Comparison of ENCODE assay signal across 20 cellular contexts in the genomic region with DNA sequence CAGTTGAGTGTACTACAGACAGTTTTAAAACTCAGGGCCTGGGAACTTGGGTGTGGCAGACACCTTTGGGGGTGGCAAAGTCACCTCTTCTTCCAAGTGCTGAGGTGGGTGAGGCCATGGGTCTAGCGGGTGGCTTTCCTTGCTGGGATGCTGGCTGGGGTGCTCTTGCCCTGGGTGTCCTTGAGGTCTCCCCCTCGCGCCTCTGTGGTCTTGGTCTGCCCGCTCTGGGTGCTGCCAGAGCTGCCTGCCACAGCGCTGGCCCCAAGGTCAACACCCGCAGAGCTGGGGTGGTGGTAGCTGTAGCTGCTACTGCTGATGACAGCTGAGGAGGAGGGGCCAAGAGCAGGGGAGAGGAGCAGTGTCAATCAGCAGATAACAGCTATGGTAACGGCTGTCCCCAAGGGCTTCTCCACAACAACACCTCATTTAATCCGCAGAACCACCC. TPM values are rescaled to one million over a fixed set of nuclear protein-coding genes. Genes with fewer than 3 reads are reported as not detected.
A peak's percentile ranks its signal among the peaks of the same experiment; 100 is the strongest.
DNase-seq lines count a peak whose midpoint lies in the region; ATAC-seq, FAIRE-seq and TF ChIP-seq lines count a peak whose summit lies in the region.
"Had no signal": no experiment of that assay in that cellular context is flagged by ENCODE, and none has a peak within 500 bp of the region (broad histone marks: within the 10 kb centered on the region; RNA-seq: fewer than 3 reads in every experiment).

No MANE protein-coding gene starts in this region.

- ATAC-seq in Right ventricle myocardium inferior (peak; percentile 96), GM12878 (no peak), natural killer cell (peak; percentile 89 to 94 (median 94)), GM18870 (IDR thresholded peaks at IDR 0.05; ENCODE audit: unreplicated experiment) (no peak)
- ATAC-seq: left colon; naive thymus-derived CD8-positive, alpha-beta T cell had no signal

- in situ Hi-C loops in GM12878 (cut with MboI) (no loop called here), HAP-1 (cut with MboI; ENCODE audit: low sequenced_read_pairs) (no loop called here)

- no peak overlapping the region for H2AFZ ChIP-seq in GM12878 (ENCODE audit: control insufficient read depth, low read depth, low read length)
- H2AFZ ChIP-seq: hepatocyte had no signal

- H3K27ac ChIP-seq in right atrium auricular region (peak overlapping the region in 1 of 2 donors; percentile 16), GM12878 (ENCODE audit: control insufficient read depth, insufficient read depth) (no peak overlapping the region), testis (no peak overlapping the region)
- H3K27ac ChIP-seq: esophagus squamous epithelium, hepatocyte, WERI-Rb-1 had no signal

- TF ChIP-seq CTCF in right atrium auricular region (IDR thresholded peaks at IDR 0.05) (no peak), GM12878 (IDR thresholded peaks at IDR 0.05 in 2 of 3, conservative IDR thresholded peaks at IDR 0.05 in 1 of 3; ENCODE audit: control insufficient read depth in 2 of 3, extremely low read depth in 1 of 3, insufficient read depth in 1 of 3, low read depth in 3 of 3, low read length in 3 of 3) (no peak), natural killer cell (IDR thresholded peaks at IDR 0.05) (no peak), testis (IDR thresholded peaks at IDR 0.05) (no peak)

- POLR2A ChIA-PET in GM12878 (lab: Charles Lee) = no interaction called here

- no peak for DNase-seq in Right ventricle myocardium inferior (ENCODE audit: missing footprints)
- DNase-seq in right atrium auricular region (ENCODE audit: low spot score) = no peak
- DNase-seq in GM12878 (ENCODE audit: low read depth, low spot score) = no peak
- peak; percentile 92 for DNase-seq in natural killer cell
- DNase-seq in testis = peak; percentile 25
- DNase-seq in RCC 7860 (ENCODE audit: low spot score) = no peak
- DNase-seq in HAP-1 (ENCODE audit: low spot score in 2 of 2) = no peak
- DNase-seq: esophagus squamous epithelium; GOT3; left colon; NCI-H1092; NCI-H510A treated with DMSO at 0.1 percent for 48 hours; stimulated activated CD4-positive, alpha-beta T cell treated with anti-CD3 and anti-CD28 coated beads, Interleukin-2, amount 100 ng/mL, for 24 hours; substantia nigra; WERI-Rb-1 had no signal

- CTCF ChIA-PET in GM12878 (lab: Yijun Ruan, JAX) = interaction anchor here (1.2 kb wide), 1 partner anchor 8 kb away, joined by 3 read pairs; no protein-coding TSS in a partner anchor

- intact Hi-C loops in Right ventricle myocardium inferior (cut with DNase I) = loop anchor here (10.0 kb wide), 1 partner anchor 182 kb away; the partner anchor contains the start of gene KRT84
- intact Hi-C loops in GM12878 (cut with micrococcal nuclease; ENCODE audit: unreplicated experiment) = no loop called here
- intact Hi-C loops in natural killer cell (cut with micrococcal nuclease) = loop anchor here (1.0 to 5.0 kb wide), 5 partner anchors 8 to 305 kb away; no protein-coding TSS in a partner anchor
- intact Hi-C loops in testis (cut with DNase I; ENCODE audit: low total_unique reads) = no loop called here

- 0 out of 2 replicates have a peak, but pooled peaks cover 2% of the 10 kb centered on the region for H4K20me1 ChIP-seq in GM12878 (ENCODE audit: control insufficient read depth, insufficient read depth)

- 42% methylated on average over 8 of the region's 8 CpGs for WGBS in GM12878 (ENCODE audit: insufficient coverage, insufficient replicate concordance, low lambda C conversion rate, missing lambda C conversion rate)
- 52 to 60% methylated on average over 5 to 8 of the region's 8 CpGs for WGBS in testis, 2 donors

- no peak for TF ChIP-seq EP300 in GM12878 (IDR thresholded peaks at IDR 0.05; ENCODE audit: borderline replicate concordance in 1 of 2, control insufficient read depth in 1 of 2, low read depth in 2 of 2, low read length in 2 of 2)

- H3K4me3 Mint-ChIP-seq in natural killer cell = peak overlapping the region; percentile 93
- H3K4me3 Mint-ChIP-seq: activated T-cell treated with anti-CD3 and anti-CD28 coated beads, Interleukin-2, amount 50 U/mL, for 72 hours had no signal

- TF ChIP-seq RAD21 in GM12878 (IDR thresholded peaks at IDR 0.05; ENCODE audit: insufficient read depth, low read depth, low read length) = no peak

- peaks cover 46 to 54% of the 10 kb centered on the region in 2 donors for H3K4me1 Mint-ChIP-seq in natural killer cell

- H3K36me3 ChIP-seq in right atrium auricular region (no peaks in the 10 kb centered on the region), GM12878 (ENCODE audit: control insufficient read depth in 2 of 2, insufficient read depth in 2 of 2, low read length in 1 of 2) (no peaks in the 10 kb centered on the region), testis (ENCODE audit: low read depth, missing control alignments) (no peaks in the 10 kb centered on the region), HAP-1 (replicated peaks) (no peaks in the 10 kb centered on the region)
- H3K36me3 ChIP-seq: esophagus squamous epithelium, WERI-Rb-1 had no signal

- H3K4me1 ChIP-seq in right atrium auricular region (peaks cover 0 to 20% of the 10 kb centered on the region in 2 donors), GM12878 (ENCODE audit: control insufficient read depth, insufficient read depth, low read length) (no peaks in the 10 kb centered on the region), testis (peaks cover 3% of the 10 kb centered on the region), HAP-1 (no peaks in the 10 kb centered on the region)
- H3K4me1 ChIP-seq: esophagus squamous epithelium had no signal

- peak overlapping the region; percentile 91 to 97 for H3K27ac Mint-ChIP-seq in natural killer cell
- H3K27ac Mint-ChIP-seq: activated T-cell treated with anti-CD3 and anti-CD28 coated beads, Interleukin-2, amount 50 U/mL, for 72 hours had no signal

- no peaks in the 10 kb centered on the region for H3K79me2 ChIP-seq in GM12878 (ENCODE audit: control insufficient read depth, insufficient read depth, low read length)
- H3K79me2 ChIP-seq: hepatocyte had no signal

- no peak for FAIRE-seq in GM12878 (lab: Jason Lieb, UNC)
- FAIRE-seq in RCC 7860 (lab: Jason Lieb, UNC) = no peak

- H3K9ac ChIP-seq in GM12878 (ENCODE audit: control insufficient read depth, insufficient read depth, low read length) = no peak overlapping the region

- RAD21 ChIA-PET in GM12878 (lab: Charles Lee; ENCODE audit: unreplicated experiment) = no interaction called here

- no peaks in the 10 kb centered on the region for H3K36me3 Mint-ChIP-seq in natural killer cell
- H3K36me3 Mint-ChIP-seq: naive thymus-derived CD8-positive, alpha-beta T cell had no signal

- H3K27me3 ChIP-seq in right atrium auricular region = no peaks in the 10 kb centered on the region
- peaks cover 2 to 8% of the 10 kb centered on the region in 2 experiments; a peak in 3 of 4 replicates for H3K27me3 ChIP-seq in GM12878 (replicated peaks in 1 of 2; ENCODE audit: control insufficient read depth in 2 of 2, insufficient read depth in 2 of 2, low read length in 1 of 2)
- no peaks in the 10 kb centered on the region for H3K27me3 ChIP-seq in testis
- peaks cover 25% of the 10 kb centered on the region for H3K27me3 ChIP-seq in HAP-1 (ENCODE audit: low read depth)

- SMC1A ChIA-PET in GM12878 (lab: Charles Lee; ENCODE audit: uncharacterized antibody, unreplicated experiment) = no interaction called here

- peaks cover 0 to 14% of the 10 kb centered on the region in 2 donors for H3K27me3 Mint-ChIP-seq in natural killer cell (ENCODE audit: low read depth in 2 of 2)

- TF ChIP-seq POLR2A in GM12878 (IDR thresholded peaks at IDR 0.05; ENCODE audit: low read depth, low read length) = no peak
- TF ChIP-seq POLR2A in testis (IDR thresholded peaks at IDR 0.05) = no peak

- no peak overlapping the region for H3K4me3 ChIP-seq in right atrium auricular region
- no peak overlapping the region for H3K4me3 ChIP-seq in GM12878
- no peak overlapping the region for H3K4me3 ChIP-seq in testis
- H3K4me3 ChIP-seq in HAP-1 = no peak overlapping the region
- H3K4me3 ChIP-seq: esophagus squamous epithelium, hepatocyte had no signal

- BruUV-seq in GM12878 (replicated peaks; lab: Mats Ljungman, UMichigan) = no TSS peak

- no peaks in the 10 kb centered on the region for H3K9me3 Mint-ChIP-seq in natural killer cell
- H3K9me3 Mint-ChIP-seq: activated T-cell treated with anti-CD3 and anti-CD28 coated beads, Interleukin-2, amount 50 U/mL, for 72 hours; naive thymus-derived CD8-positive, alpha-beta T cell had no signal

- no peak overlapping the region for H3K4me2 ChIP-seq in GM12878 (ENCODE audit: control insufficient read depth, insufficient read depth)
- H3K4me2 ChIP-seq: hepatocyte had no signal

- H3K9me3 ChIP-seq in right atrium auricular region (no peaks in the 10 kb centered on the region), GM12878 (replicated peaks; ENCODE audit: control insufficient read depth, insufficient read depth, low read length) (no peaks in the 10 kb centered on the region), testis (no peaks in the 10 kb centered on the region), HAP-1 (no peaks in the 10 kb centered on the region)
- H3K9me3 ChIP-seq: esophagus squamous epithelium had no signal

RNA-seq across cellular contexts. Expression of gene KRT74, which starts 6.8 kb away (rescaled TPM):
- total RNA-seq in Right ventricle myocardium inferior (not detected), right atrium auricular region (1 to 10 TPM in 1 of 2 donors, not detected in 1; 2.9 TPM), GM12878 (2014; rRNA removed) (not detected in 2 replicates), GM12878 (2014; rRNA removed; fragmentation: Illumina TruSeq; extraction: Trizol) (not detected in 2 replicates), GM12878 (2021) (not detected in 2 replicates), natural killer cell (1 to 10 TPM in 1 of 3 donors, under 1 TPM in 2; 0.38 to 1.2 (median 0.38) TPM), testis (1 to 10 TPM in 1 of 2 donors, under 1 TPM in 1; 0.87 to 3.9 TPM)
- not detected in 2 replicates for total RNA-seq in GM12878 (2013; cell fraction: nucleolus; rRNA removed)
- polyA plus RNA-seq in GM12878 (2011; ENCODE audit: low read depth) = not detected
- polyA plus RNA-seq in GM12878 (2011; rRNA removed) (not detected in 2 replicates), GM12878 (2014; fragmentation: Illumina TruSeq; extraction: Trizol) (not detected in 2 replicates), GM12878 (2014; fragmentation: Nextera tagmentation; extraction: Ambion mirVana) (not detected), GM12878 (2014; rRNA removed) (not detected in 2 replicates), GM12878 (2016; fragmentation: Nextera tagmentation; extraction: Ambion mirVana) (not detected), testis (ENCODE audit: insufficient read depth, low read depth, low replicate concordance) (2.2 TPM)
- polyA plus RNA-seq in GM12878 (2011; cell fraction: cytosol; rRNA removed) = not detected in 2 replicates
- polyA plus RNA-seq in GM12878 (2011; cell fraction: nucleus; rRNA removed) = not detected in 2 replicates
- polyA plus RNA-seq in GM12878 (2012) = not detected in 2 replicates
- not detected in 2 replicates for polyA minus RNA-seq in GM12878 (2011; rRNA and poly(A)+ RNA removed)
- polyA minus RNA-seq in GM12878 (2011; cell fraction: cytosol; rRNA and poly(A)+ RNA removed) = not detected in 2 replicates
- polyA minus RNA-seq in GM12878 (2011; cell fraction: nucleus; rRNA and poly(A)+ RNA removed) = not detected in 2 replicates
- total RNA-seq: hepatocyte, left colon, renal cortical epithelial cell had no signal
- polyA plus RNA-seq: hepatocyte; naive thymus-derived CD8-positive, alpha-beta T cell had no signal

RNA-seq across cellular contexts. Expression of gene KRT71, which starts 13.9 kb away (rescaled TPM):
- total RNA-seq in Right ventricle myocardium inferior (not detected), right atrium auricular region (not detected), GM12878 (2014; rRNA removed) (not detected in 2 replicates), GM12878 (2014; rRNA removed; fragmentation: Illumina TruSeq; extraction: Trizol) (not detected in 2 replicates), GM12878 (2021) (not detected in 2 replicates), natural killer cell (not detected), testis (under 1 TPM in 1 of 2 donors, not detected in 1; 0.12 TPM)
- total RNA-seq in GM12878 (2013; cell fraction: nucleolus; rRNA removed) = not detected in 2 replicates
- polyA plus RNA-seq in GM12878 (2011; ENCODE audit: low read depth) = not detected
- polyA plus RNA-seq in GM12878 (2011; rRNA removed) (not detected in 2 replicates), GM12878 (2014; fragmentation: Illumina TruSeq; extraction: Trizol) (not detected in 2 replicates), GM12878 (2014; fragmentation: Nextera tagmentation; extraction: Ambion mirVana) (not detected), GM12878 (2014; rRNA removed) (not detected in 2 replicates), GM12878 (2016; fragmentation: Nextera tagmentation; extraction: Ambion mirVana) (not detected), testis (ENCODE audit: insufficient read depth, low read depth, low replicate concordance) (not detected)
- polyA plus RNA-seq in GM12878 (2011; cell fraction: cytosol; rRNA removed) = not detected in 2 replicates
- not detected in 2 replicates for polyA plus RNA-seq in GM12878 (2011; cell fraction: nucleus; rRNA removed)
- polyA plus RNA-seq in GM12878 (2012) = not detected in 2 replicates
- polyA minus RNA-seq in GM12878 (2011; rRNA and poly(A)+ RNA removed) = not detected in 2 replicates
- not detected in 2 replicates for polyA minus RNA-seq in GM12878 (2011; cell fraction: cytosol; rRNA and poly(A)+ RNA removed)
- polyA minus RNA-seq in GM12878 (2011; cell fraction: nucleus; rRNA and poly(A)+ RNA removed) = not detected in 2 replicates
- total RNA-seq: activated T-cell treated with anti-CD3 and anti-CD28 coated beads, Interleukin-2, amount 50 U/mL, for 72 hours; esophagus squamous epithelium; hepatocyte; left colon; naive thymus-derived CD8-positive, alpha-beta T cell; renal cortical epithelial cell had no signal
- polyA plus RNA-seq: hepatocyte; naive thymus-derived CD8-positive, alpha-beta T cell had no signal

RNA-seq across cellular contexts. Expression of gene KRT72, which starts 34.4 kb away (rescaled TPM):
- not detected for total RNA-seq in Right ventricle myocardium inferior
- total RNA-seq in right atrium auricular region = not detected
- total RNA-seq in GM12878 (2013; cell fraction: nucleolus; rRNA removed) = not detected in 2 replicates
- not detected in 2 replicates for total RNA-seq in GM12878 (2014; rRNA removed)
- total RNA-seq in GM12878 (2014; rRNA removed; fragmentation: Illumina TruSeq; extraction: Trizol) = not detected in 2 replicates
- total RNA-seq in GM12878 (2021) = not detected in 2 replicates
- polyA plus RNA-seq in GM12878 (2011; ENCODE audit: low read depth) = not detected
- not detected in 2 replicates for polyA plus RNA-seq in GM12878 (2011; rRNA removed)
- not detected in 2 replicates for polyA plus RNA-seq in GM12878 (2011; cell fraction: cytosol; rRNA removed)
- not detected in 2 replicates for polyA plus RNA-seq in GM12878 (2011; cell fraction: nucleus; rRNA removed)
- not detected in 2 replicates for polyA plus RNA-seq in GM12878 (2012)
- polyA plus RNA-seq in GM12878 (2014; fragmentation: Illumina TruSeq; extraction: Trizol) = not detected in 2 replicates
- not detected for polyA plus RNA-seq in GM12878 (2014; fragmentation: Nextera tagmentation; extraction: Ambion mirVana)
- not detected in 2 replicates for polyA plus RNA-seq in GM12878 (2014; rRNA removed)
- polyA plus RNA-seq in GM12878 (2016; fragmentation: Nextera tagmentation; extraction: Ambion mirVana) = not detected
- not detected in 2 replicates for polyA minus RNA-seq in GM12878 (2011; rRNA and poly(A)+ RNA removed)
- not detected in 2 replicates for polyA minus RNA-seq in GM12878 (2011; cell fraction: cytosol; rRNA and poly(A)+ RNA removed)
- polyA minus RNA-seq in GM12878 (2011; cell fraction: nucleus; rRNA and poly(A)+ RNA removed) = not detected in 2 replicates
- total RNA-seq in natural killer cell = 100 to 1,000 TPM in 1 of 3 donors, 10 to 100 TPM in 2; 21.9 to 136 (median 38.0) TPM
- total RNA-seq in testis = 10 to 100 TPM; 11.7 to 16.5 TPM
- 85.0 TPM for polyA plus RNA-seq in testis (ENCODE audit: insufficient read depth, low read depth, low replicate concordance)
- total RNA-seq: esophagus squamous epithelium, hepatocyte, left colon, renal cortical epithelial cell had no signal
- polyA plus RNA-seq: hepatocyte had no signal

RNA-seq across cellular contexts. Expression of gene KRT5, which starts 46.7 kb away (rescaled TPM):
- 0.16 TPM for total RNA-seq in Right ventricle myocardium inferior
- total RNA-seq in right atrium auricular region = 10 to 100 TPM in 1 of 2 donors, 1 to 10 TPM in 1; 1.4 to 12.1 TPM
- not detected in 2 replicates for total RNA-seq in GM12878 (2013; cell fraction: nucleolus; rRNA removed)
- not detected in 2 replicates for total RNA-seq in GM12878 (2014; rRNA removed)
- not detected in 2 replicates for total RNA-seq in GM12878 (2014; rRNA removed; fragmentation: Illumina TruSeq; extraction: Trizol)
- total RNA-seq in GM12878 (2021) = not detected in 2 replicates
- not detected for polyA plus RNA-seq in GM12878 (2011; ENCODE audit: low read depth)
- 0.23 and 1.6 TPM in 2 replicates for polyA plus RNA-seq in GM12878 (2011; rRNA removed)
- 0.15 and 0.27 TPM in 2 replicates for polyA plus RNA-seq in GM12878 (2011; cell fraction: cytosol; rRNA removed)
- polyA plus RNA-seq in GM12878 (2011; cell fraction: nucleus; rRNA removed) = 0.58 and 0.97 TPM in 2 replicates
- not detected in 2 replicates for polyA plus RNA-seq in GM12878 (2012)
- polyA plus RNA-seq in GM12878 (2014; fragmentation: Illumina TruSeq; extraction: Trizol) = not detected in 2 replicates
- polyA plus RNA-seq in GM12878 (2014; fragmentation: Nextera tagmentation; extraction: Ambion mirVana) = not detected
- not detected in 2 replicates for polyA plus RNA-seq in GM12878 (2014; rRNA removed)
- not detected for polyA plus RNA-seq in GM12878 (2016; fragmentation: Nextera tagmentation; extraction: Ambion mirVana)
- polyA minus RNA-seq in GM12878 (2011; rRNA and poly(A)+ RNA removed) = 1.2 and 1.7 TPM in 2 replicates
- 2.0 TPM in 1 of 2 replicates, not detected in the other for polyA minus RNA-seq in GM12878 (2011; cell fraction: cytosol; rRNA and poly(A)+ RNA removed)
- polyA minus RNA-seq in GM12878 (2011; cell fraction: nucleus; rRNA and poly(A)+ RNA removed) = 0.38 and 1.1 TPM in 2 replicates
- under 1 TPM in 2 of 3 donors, not detected in 1; 0.40 to 0.70 TPM for total RNA-seq in natural killer cell
- 1 to 10 TPM in 1 of 2 donors, under 1 TPM in 1; 0.39 to 1.1 TPM for total RNA-seq in testis
- 2.6 TPM for polyA plus RNA-seq in testis (ENCODE audit: insufficient read depth, low read depth, low replicate concordance)
- total RNA-seq: activated T-cell treated with anti-CD3 and anti-CD28 coated beads, Interleukin-2, amount 50 U/mL, for 72 hours; naive thymus-derived CD8-positive, alpha-beta T cell had no signal
- polyA plus RNA-seq: naive thymus-derived CD8-positive, alpha-beta T cell had no signal

RNA-seq across cellular contexts. Expression of gene KRT73, which starts 51.5 kb away (rescaled TPM):
- total RNA-seq in Right ventricle myocardium inferior (not detected), right atrium auricular region (not detected), GM12878 (2014; rRNA removed) (not detected in 2 replicates), GM12878 (2014; rRNA removed; fragmentation: Illumina TruSeq; extraction: Trizol) (not detected in 2 replicates), GM12878 (2021) (not detected in 2 replicates), natural killer cell (10 to 100 TPM; 12.4 to 92.9 (median 23.3) TPM), testis (under 1 TPM in 1 of 2 donors, not detected in 1; 0.16 TPM)
- not detected in 2 replicates for total RNA-seq in GM12878 (2013; cell fraction: nucleolus; rRNA removed)
- polyA plus RNA-seq in GM12878 (2011; ENCODE audit: low read depth) = not detected
- polyA plus RNA-seq in GM12878 (2011; rRNA removed) (not detected in 2 replicates), GM12878 (2014; fragmentation: Illumina TruSeq; extraction: Trizol) (not detected in 2 replicates), GM12878 (2014; fragmentation: Nextera tagmentation; extraction: Ambion mirVana) (not detected), GM12878 (2014; rRNA removed) (not detected in 2 replicates), GM12878 (2016; fragmentation: Nextera tagmentation; extraction: Ambion mirVana) (not detected), testis (ENCODE audit: insufficient read depth, low read depth, low replicate concordance) (not detected)
- not detected in 2 replicates for polyA plus RNA-seq in GM12878 (2011; cell fraction: cytosol; rRNA removed)
- polyA plus RNA-seq in GM12878 (2011; cell fraction: nucleus; rRNA removed) = not detected in 2 replicates
- polyA plus RNA-seq in GM12878 (2012) = not detected in 2 replicates
- not detected in 2 replicates for polyA minus RNA-seq in GM12878 (2011; rRNA and poly(A)+ RNA removed)
- polyA minus RNA-seq in GM12878 (2011; cell fraction: cytosol; rRNA and poly(A)+ RNA removed) = not detected in 2 replicates
- polyA minus RNA-seq in GM12878 (2011; cell fraction: nucleus; rRNA and poly(A)+ RNA removed) = not detected in 2 replicates
- total RNA-seq: hepatocyte, left colon, renal cortical epithelial cell had no signal
- polyA plus RNA-seq: hepatocyte had no signal

Comparison
In these comparisons a context has a peak if more than half of its experiments do, and no peak if none do; other contexts are left out.
1. ATAC-seq: peak in Right ventricle myocardium inferior (single experiment) and natural killer cell (3 of 3); none in GM12878 (single experiment) and GM18870 (single experiment).
2. DNase-seq: peak in natural killer cell (single experiment) and testis (single experiment); none in Right ventricle myocardium inferior (single experiment), right atrium auricular region (single experiment), GM12878 (single experiment), RCC 7860 (single experiment) and HAP-1 (0 of 2).
3. RNA of gene KRT72, which starts 34.4 kb away (total RNA-seq): 21.9 to 136 TPM in natural killer cell and 11.7 to 16.5 TPM in testis; not detected in Right ventricle myocardium inferior (single experiment), not detected in right atrium auricular region and not detected in GM12878; every median in the first group is over 10 times any median in the second.
4. intact Hi-C loops: an anchor here in Right ventricle myocardium inferior (10.0 kb wide) and natural killer cell (1.0 to 5.0 kb wide); none called in GM12878 and testis.